Comparison of ENCODE assay signal across 2 cellular contexts in the genomic region with DNA sequence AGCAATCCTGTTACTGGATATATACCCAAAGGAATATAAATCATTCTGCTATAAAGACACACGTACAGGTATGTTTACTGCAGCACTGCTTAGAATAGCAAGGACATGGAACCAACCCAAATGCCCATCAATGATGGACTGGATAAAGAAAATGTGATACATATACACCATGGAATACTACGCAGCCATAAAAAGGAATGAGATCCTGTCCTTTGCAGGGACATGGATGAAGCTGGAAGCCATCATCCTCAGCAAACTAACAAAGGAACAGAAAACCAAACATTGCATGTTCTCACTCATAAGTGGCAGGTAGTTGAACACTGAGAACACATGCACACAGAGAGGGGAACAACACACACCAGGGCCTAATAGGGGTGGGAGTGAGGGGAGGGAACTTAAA.
TF ChIP-seq lines count a peak whose summit lies in the region.

No MANE protein-coding gene starts in this region.

TF ChIP-seq in HEK293, 187 proteins besides CTCF, POLR2A, EP300 and RAD21:
- peak; percentile 94 for TF ChIP-seq ZNF146 (tag by site-specific recombination; IDR thresholded peaks at IDR 0.05)

TF ChIP-seq in K562, 482 proteins besides CTCF, POLR2A, EP300 and RAD21:
- peak; percentile 75 for TF ChIP-seq ZNF146 (CRISPR knock-in tag; IDR thresholded peaks at IDR 0.05; ENCODE audit: unreplicated experiment)
TF ChIP-seq in K562: peak in this region for 1; not testable (repeated sequence) for 481.
